24 cellular contexts compared by ENCODE assay signal in the genomic region with DNA sequence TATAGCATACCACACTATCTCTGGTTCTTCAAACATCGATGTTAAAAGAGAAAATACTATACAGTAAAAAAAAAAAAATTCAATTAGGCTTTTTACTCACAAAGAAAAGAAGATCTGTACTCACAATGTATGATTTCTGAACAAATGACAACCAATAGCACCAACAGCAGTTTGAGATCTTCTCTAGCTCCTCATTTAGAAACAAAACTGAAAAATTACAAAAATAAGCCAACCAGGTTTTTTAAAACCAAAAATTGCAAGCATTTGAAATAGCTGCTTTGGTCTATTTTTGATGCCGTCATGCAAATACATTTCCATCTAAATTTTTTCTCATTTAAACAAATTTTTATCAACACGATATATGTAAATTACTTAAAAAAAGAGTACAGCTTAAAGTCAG.
"Had no signal": no experiment of that assay in that cellular context is flagged by ENCODE, and none has a peak within 500 bp of the region (broad histone marks: within the 10 kb centered on the region; RNA-seq: fewer than 3 reads in every experiment).

No MANE protein-coding gene starts in this region.

- H3K9me3 Mint-ChIP-seq: activated B cell treated with CpG ODN at 0.5 μM for 24 hours; activated CD4-positive, alpha-beta memory T cell treated with anti-CD3 and anti-CD28 coated beads for 36 hours; activated naive CD4-positive, alpha-beta T cell treated with anti-CD3 and anti-CD28 coated beads for 36 hours; activated T-cell treated with anti-CD3 and anti-CD28 coated beads, Interleukin-2, amount 50 U/mL, for 4 hours; activated T-helper 17 cell treated with anti-CD3 and anti-CD28 coated beads, Interleukin-2, amount 50 U/mL, for 72 hours; T-cell had no signal

- H3K4me1 Mint-ChIP-seq: activated CD4-positive, alpha-beta T cell treated with anti-CD3 and anti-CD28 coated beads, Interleukin-2, amount 10 ng/mL, durations not matched to agents 7 days and 5 days; activated naive CD8-positive, alpha-beta T cell treated with anti-CD3 and anti-CD28 coated beads for 36 hours; activated T-helper 17 cell treated with anti-CD3 and anti-CD28 coated beads, Interleukin-2, amount 50 U/mL, for 72 hours; T-cell had no signal

- ATAC-seq: activated T-cell treated with anti-CD3 and anti-CD28 coated beads, Interleukin-2, amount 50 U/mL, for 4 hours; activated T-helper 17 cell treated with anti-CD3 and anti-CD28 coated beads, Interleukin-2, amount 50 U/mL, for 72 hours; T-cell had no signal

- H3K9me3 ChIP-seq: SJSA1 had no signal

- H3K36me3 ChIP-seq: brain microvascular endothelial cell, cardiac muscle cell, SJSA1 had no signal

- H3K36me3 Mint-ChIP-seq: activated CD4-positive, alpha-beta memory T cell treated with anti-CD3 and anti-CD28 coated beads for 36 hours; activated naive CD8-positive, alpha-beta T cell treated with anti-CD3 and anti-CD28 coated beads for 36 hours; T-cell had no signal

- DNase-seq: activated B cell treated with CpG ODN at 0.5 μM for 24 hours; activated CD4-positive, alpha-beta memory T cell treated with anti-CD3 and anti-CD28 coated beads for 36 hours; activated CD4-positive, alpha-beta T cell treated with anti-CD3 and anti-CD28 coated beads, Interleukin-2, amount 10 ng/mL, durations not matched to agents 7 days and 5 days; activated CD8-positive, alpha-beta memory T cell treated with anti-CD3 and anti-CD28 coated beads for 24 hours; activated gamma-delta T cell; activated naive CD4-positive, alpha-beta T cell treated with anti-CD3 and anti-CD28 coated beads for 36 hours; activated naive CD8-positive, alpha-beta T cell treated with anti-CD3 and anti-CD28 coated beads for 36 hours; activated T-cell treated with anti-CD3 and anti-CD28 coated beads, Interleukin-2, amount 50 U/mL, for 4 hours; brain microvascular endothelial cell; cerebellar nuclear complex; Kasumi-1; NCI-H1092; NCI-H1417; NCI-H2029; NCI-H2107; NCI-H510A treated with DMSO at 0.1 percent for 48 hours; NCI-H69; SHP77; T-cell; T-helper 2 cell; T1000 had no signal

- H3K27ac Mint-ChIP-seq: activated B cell treated with CpG ODN at 0.5 μM for 24 hours; activated CD4-positive, alpha-beta memory T cell treated with anti-CD3 and anti-CD28 coated beads for 36 hours; activated CD4-positive, alpha-beta T cell treated with anti-CD3 and anti-CD28 coated beads, Interleukin-2, amount 10 ng/mL, durations not matched to agents 7 days and 5 days; activated naive CD4-positive, alpha-beta T cell treated with anti-CD3 and anti-CD28 coated beads for 36 hours; activated naive CD8-positive, alpha-beta T cell treated with anti-CD3 and anti-CD28 coated beads for 36 hours; activated T-helper 17 cell treated with anti-CD3 and anti-CD28 coated beads, Interleukin-2, amount 50 U/mL, for 72 hours; T-cell had no signal

- H3K27ac ChIP-seq: brain microvascular endothelial cell, cardiac muscle cell, SJSA1 had no signal

- H3K27me3 ChIP-seq: brain microvascular endothelial cell, cardiac muscle cell, SJSA1 had no signal

- H3K4me3 ChIP-seq: cardiac muscle cell, SJSA1 had no signal

- H3K4me3 Mint-ChIP-seq: activated B cell treated with CpG ODN at 0.5 μM for 24 hours; activated CD4-positive, alpha-beta memory T cell treated with anti-CD3 and anti-CD28 coated beads for 36 hours; activated CD4-positive, alpha-beta T cell treated with anti-CD3 and anti-CD28 coated beads, Interleukin-2, amount 10 ng/mL, durations not matched to agents 7 days and 5 days; activated naive CD4-positive, alpha-beta T cell treated with anti-CD3 and anti-CD28 coated beads for 36 hours; activated naive CD8-positive, alpha-beta T cell treated with anti-CD3 and anti-CD28 coated beads for 36 hours; activated T-cell treated with anti-CD3 and anti-CD28 coated beads, Interleukin-2, amount 50 U/mL, for 4 hours; activated T-helper 17 cell treated with anti-CD3 and anti-CD28 coated beads, Interleukin-2, amount 50 U/mL, for 72 hours; T-cell had no signal
